ENCODE assay signal across 7 cellular contexts in the genomic region with DNA sequence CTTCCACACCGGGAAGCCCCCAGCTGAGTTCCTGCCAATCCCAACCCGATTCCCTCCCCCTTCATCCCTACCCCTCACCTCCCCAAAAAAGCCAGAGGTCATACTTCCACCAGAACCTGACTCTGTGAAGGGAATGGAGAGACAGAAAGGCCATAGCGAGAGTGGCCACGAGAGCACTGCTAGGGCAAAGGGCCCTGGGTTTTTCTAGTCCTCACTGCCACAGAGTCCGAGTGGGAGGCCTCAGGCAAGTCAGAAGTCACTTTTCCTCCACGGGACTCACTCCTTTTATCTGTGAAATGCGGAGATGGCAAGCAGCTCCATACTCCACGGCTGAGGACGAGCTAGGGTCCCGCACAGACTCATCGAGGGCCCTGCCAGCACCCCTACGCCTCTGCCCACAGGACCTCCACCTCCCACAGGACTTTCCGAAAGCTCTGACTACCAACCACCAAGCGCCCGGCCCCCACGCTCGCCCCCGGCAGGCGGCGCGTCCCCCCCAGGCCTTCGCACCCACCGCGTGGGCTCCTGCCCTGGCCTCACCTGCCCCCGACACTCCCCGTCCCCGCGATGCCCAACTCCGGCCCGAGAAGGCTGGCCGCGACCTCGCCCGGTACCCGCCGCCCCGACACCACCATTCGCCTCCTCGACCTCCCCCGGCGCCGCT. TPM values are rescaled to one million over a fixed set of nuclear protein-coding genes. Genes with fewer than 3 reads are reported as not detected.
DNase-seq lines count a peak whose midpoint lies in the region; ATAC-seq, FAIRE-seq and TF ChIP-seq lines count a peak whose summit lies in the region.

No MANE protein-coding gene starts in this region.

- H3K9me3 Mint-ChIP-seq in T-cell = no peaks in the 10 kb centered on the region

- H3K36me3 ChIP-seq in ascending aorta = no peaks in the 10 kb centered on the region
- H3K36me3 ChIP-seq in hepatocyte (replicated peaks; ENCODE audit: insufficient read depth, low read depth) = no peaks in the 10 kb centered on the region

- DNase-seq in T-cell (peak in 32 of 34 experiments; percentile 5 to 49 (median 30)), ascending aorta (ENCODE audit: low spot score in 2 of 2) (peak in 1 of 2 donors; percentile 79), hepatocyte (ENCODE audit: low spot score) (peak; percentile 67), GM19239 (ENCODE audit: insufficient read length, low spot score) (no peak)

- H3K4me3 ChIP-seq in ascending aorta (peak overlapping the region; percentile 68 to 75), hepatocyte (peak overlapping the region; percentile 82), skin epidermis (peak overlapping the region; percentile 47 to 71 (median 64))

- peaks cover 22 to 39% of the 10 kb centered on the region in 2 donors for H3K4me1 ChIP-seq in ascending aorta
- H3K4me1 ChIP-seq in hepatocyte (ENCODE audit: insufficient read depth) = peaks cover 17% of the 10 kb centered on the region

- no peaks in the 10 kb centered on the region for H3K27me3 Mint-ChIP-seq in T-cell

- H3K27me3 ChIP-seq in ascending aorta = no peaks in the 10 kb centered on the region
- H3K27me3 ChIP-seq in hepatocyte = no peaks in the 10 kb centered on the region

- ATAC-seq in GM18511 (IDR thresholded peaks at IDR 0.05; ENCODE audit: unreplicated experiment) (peak; percentile 28), HG02981 (IDR thresholded peaks at IDR 0.05; ENCODE audit: unreplicated experiment) (peak; percentile 16), T-cell (replicated peaks in 1 of 4) (peak; percentile 26 to 34 (median 31))

- H3K4me1 Mint-ChIP-seq in T-cell = peaks cover 54 to 64% (median 56%) of the 10 kb centered on the region in 3 donors

- FAIRE-seq in GM19239 (lab: Jason Lieb, UNC) = no peak

- peak overlapping the region; percentile 81 to 90 for H3K27ac Mint-ChIP-seq in T-cell

- POLR2A ChIA-PET in T-cell (lab: Charles Lee) = interaction anchor here (0.5 to 0.6 kb wide), 2 partner anchors 10 to 23 kb away, joined by 5 to 9 read pairs; no protein-coding TSS in a partner anchor

- intact Hi-C loops in ascending aorta (cut with DNase I) = loop anchor here (2.0 to 10.0 kb wide), 5 partner anchors 51 to 349 kb away; partner anchors contain the start of gene HES1

- peaks cover 51% of the 10 kb centered on the region for H3K79me2 ChIP-seq in hepatocyte

- H3K4me3 Mint-ChIP-seq in T-cell = peak overlapping the region; percentile 76 to 92 (median 89)

- no peaks in the 10 kb centered on the region for H3K9me3 ChIP-seq in ascending aorta
- H3K9me3 ChIP-seq in hepatocyte (ENCODE audit: low read depth) = no peaks in the 10 kb centered on the region

- CTCF ChIA-PET in T-cell (lab: Charles Lee) = interaction anchor here (0.5 to 3.6 kb wide), 8 partner anchors 8 to 197 kb away, joined by 3 to 33 read pairs (median 4); no protein-coding TSS in a partner anchor

- H2AFZ ChIP-seq in hepatocyte = no peak overlapping the region

- no peaks in the 10 kb centered on the region for H3K9me2 ChIP-seq in hepatocyte (replicated peaks; ENCODE audit: insufficient read depth)

- H3K36me3 Mint-ChIP-seq in T-cell = peaks cover 9% of the 10 kb centered on the region

- peak overlapping the region; percentile 90 for H3K4me2 ChIP-seq in hepatocyte

- H3K27ac ChIP-seq in ascending aorta (peak overlapping the region; percentile 91 to 95), hepatocyte (peak overlapping the region; percentile 93), skin epidermis (peak overlapping the region; percentile 58 to 96 (median 88))

- TF ChIP-seq CTCF in ascending aorta (IDR thresholded peaks at IDR 0.05) = peak; percentile 18 to 37 (median 31)
- TF ChIP-seq CTCF in hepatocyte (IDR thresholded peaks at IDR 0.05; ENCODE audit: poor library complexity) = peak; percentile 24

- H4K20me1 ChIP-seq in hepatocyte (ENCODE audit: insufficient read depth, poor library complexity, severe bottlenecking) = peaks cover 7% of the 10 kb centered on the region

- 2% methylated on average over 13 of the region's 42 CpGs for WGBS in hepatocyte (ENCODE audit: low lambda C conversion rate, missing lambda C conversion rate)

RNA-seq across cellular contexts. Expression of gene ATP13A3, which starts 0.8 kb away (rescaled TPM):
- total RNA-seq in T-cell (10 to 100 TPM; 48.1 to 71.7 (median 52.0) TPM), ascending aorta (53.6 TPM), hepatocyte (107 and 131 TPM in 2 replicates)
- polyA plus RNA-seq in hepatocyte = 18.3 and 20.5 TPM in 2 replicates
